7 cellular contexts compared by ENCODE assay signal in the genomic region with DNA sequence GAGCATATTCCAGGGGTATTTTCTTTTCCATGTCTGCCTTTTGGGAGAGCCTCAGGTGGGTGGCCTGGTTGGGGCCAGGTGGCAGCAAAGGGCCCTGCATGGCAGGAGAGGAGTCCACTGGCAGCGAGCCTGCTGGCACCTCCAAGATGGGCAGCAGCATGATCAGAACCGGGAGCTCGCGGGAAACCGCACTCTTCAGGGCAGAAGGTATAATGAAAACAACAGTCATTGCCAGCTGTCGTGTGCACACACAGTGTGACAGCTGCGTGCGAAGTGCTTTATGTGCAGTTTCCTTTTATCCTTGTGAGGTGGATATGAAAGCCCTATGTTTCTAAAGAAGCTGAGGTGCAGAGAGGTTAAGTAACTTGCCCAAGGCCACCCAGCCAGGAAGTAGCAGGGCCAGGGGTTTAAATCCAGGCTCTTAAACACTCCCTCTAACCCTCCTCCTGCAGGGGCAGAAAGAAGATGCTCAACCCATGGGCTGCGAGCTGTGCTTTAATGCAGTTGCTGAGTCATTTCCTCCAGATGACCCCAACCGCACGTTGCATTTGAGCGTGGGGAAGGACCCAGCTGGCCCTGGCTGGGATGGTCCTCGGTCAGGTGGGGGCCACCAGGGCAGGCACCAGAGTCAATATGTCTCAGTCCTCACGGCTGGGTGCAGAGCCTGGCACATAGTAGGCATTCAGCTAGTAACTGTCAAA.
DNase-seq lines count a peak whose midpoint lies in the region; ATAC-seq and TF ChIP-seq lines count a peak whose summit lies in the region.

No MANE protein-coding gene starts in this region.

- H3K27me3 Mint-ChIP-seq in activated CD4-positive, alpha-beta T cell treated with anti-CD3 and anti-CD28 coated beads, Interleukin-2, amount 10 ng/mL, durations not matched to agents 24 days and 14 days: no peaks in the 10 kb centered on the region

- H3K4me3 ChIP-seq in adipocyte (ENCODE audit: low read length): no peak overlapping the region
- no peak overlapping the region for H3K4me3 ChIP-seq in trophoblast cell (ENCODE audit: low read depth, low read length)
- no peak overlapping the region for H3K4me3 ChIP-seq in stomach

- H4K12ac ChIP-seq in trophoblast cell (ENCODE audit: low read depth, low read length): no peak overlapping the region

- H3K9ac ChIP-seq in adipocyte (ENCODE audit: low read length) (no peak overlapping the region), trophoblast cell (ENCODE audit: low read length) (no peak overlapping the region)

- H3K79me2 ChIP-seq in trophoblast cell (ENCODE audit: control insufficient read depth, insufficient read depth, low read length, poor library complexity): no peaks in the 10 kb centered on the region

- no peaks in the 10 kb centered on the region for H3K36me3 Mint-ChIP-seq in activated CD4-positive, alpha-beta T cell treated with anti-CD3 and anti-CD28 coated beads, Interleukin-2, amount 10 ng/mL, durations not matched to agents 24 days and 14 days (ENCODE audit: low read depth)

- no peaks in the 10 kb centered on the region for H3K79me1 ChIP-seq in trophoblast cell (ENCODE audit: low read length)

- H2BK12ac ChIP-seq in trophoblast cell (ENCODE audit: low read length): no peak overlapping the region

- H3K4me2 ChIP-seq in trophoblast cell (ENCODE audit: low read length): no peak overlapping the region

- H3K27me3 ChIP-seq in adipocyte (replicated peaks; ENCODE audit: control insufficient read depth, insufficient read depth, low read length) (peaks cover 5% of the 10 kb centered on the region), trophoblast cell (ENCODE audit: insufficient read depth, low read length) (no peaks in the 10 kb centered on the region), stomach (no peaks in the 10 kb centered on the region)

- H4K8ac ChIP-seq in trophoblast cell (ENCODE audit: low read depth, low read length): no peak overlapping the region

- peaks cover 2% of the 10 kb centered on the region for H3K4me1 Mint-ChIP-seq in activated CD4-positive, alpha-beta T cell treated with anti-CD3 and anti-CD28 coated beads, Interleukin-2, amount 10 ng/mL, durations not matched to agents 24 days and 14 days

- WGBS in trophoblast cell (ENCODE audit: extremely low coverage, insufficient coverage, insufficient read length): no CpG with 5 or more reads among the region's 14 CpGs
- WGBS in stomach, 5 donors: 51 to 76% (median 69%) methylated on average over 14 of the region's 14 CpGs

- H3K27ac ChIP-seq in trophoblast cell (ENCODE audit: low read depth, low read length): no peak overlapping the region
- H3K27ac ChIP-seq in stomach: peak overlapping the region in 2 of 5 donors; percentile 47 to 56

- no peak overlapping the region for H2AFZ ChIP-seq in trophoblast cell (ENCODE audit: insufficient read depth, low read length, poor library complexity)

- no peak for TF ChIP-seq CTCF in stomach (IDR thresholded peaks at IDR 0.05)

- H3K23ac ChIP-seq in trophoblast cell (ENCODE audit: low read length): no peak overlapping the region

- ATAC-seq in GM19324 (IDR thresholded peaks at IDR 0.05; ENCODE audit: low FRiP score, unreplicated experiment) (peak; percentile 37), HG03280 (IDR thresholded peaks at IDR 0.05; ENCODE audit: unreplicated experiment) (peak; percentile 39), HG02970 (IDR thresholded peaks at IDR 0.05; ENCODE audit: low FRiP score, unreplicated experiment) (no peak)

- H3K4me3 Mint-ChIP-seq in activated CD4-positive, alpha-beta T cell treated with anti-CD3 and anti-CD28 coated beads, Interleukin-2, amount 10 ng/mL, durations not matched to agents 24 days and 14 days: no peak overlapping the region

- no peak overlapping the region for H4K91ac ChIP-seq in trophoblast cell (ENCODE audit: low read depth, low read length)

- H3K9me3 ChIP-seq in adipocyte (ENCODE audit: control insufficient read depth, low read length) (no peaks in the 10 kb centered on the region), trophoblast cell (ENCODE audit: insufficient read depth, low read depth, low read length) (no peaks in the 10 kb centered on the region), stomach (no peaks in the 10 kb centered on the region)

- intact Hi-C loops in activated CD4-positive, alpha-beta T cell treated with anti-CD3 and anti-CD28 coated beads, Interleukin-2, amount 10 ng/mL, durations not matched to agents 24 days and 14 days (cut with micrococcal nuclease): no loop called here
- intact Hi-C loops in stomach (cut with DNase I; ENCODE audit: low total_unique reads): no loop called here

- no peak for TF ChIP-seq EP300 in stomach (IDR thresholded peaks at IDR 0.05)

- H2AK5ac ChIP-seq in trophoblast cell (ENCODE audit: low read length): no peak overlapping the region

- H2BK120ac ChIP-seq in trophoblast cell (ENCODE audit: insufficient read depth, low read length, poor library complexity): no peak overlapping the region

- H3K36me3 ChIP-seq in adipocyte (ENCODE audit: control insufficient read depth, insufficient read depth, low read length, severe bottlenecking) (no peaks in the 10 kb centered on the region), trophoblast cell (ENCODE audit: control insufficient read depth in 1 of 2, insufficient read depth in 2 of 2, low read length in 2 of 2) (no peaks in the 10 kb centered on the region), stomach (no peaks in the 10 kb centered on the region)

- peak; percentile 33 for DNase-seq in adipocyte (ENCODE audit: low read depth)
- peak; percentile 13 to 16 for DNase-seq in trophoblast cell
- no peak for DNase-seq in activated CD4-positive, alpha-beta T cell treated with anti-CD3 and anti-CD28 coated beads, Interleukin-2, amount 10 ng/mL, durations not matched to agents 24 days and 14 days
- DNase-seq in stomach: no peak

- no peak overlapping the region for H3K27ac Mint-ChIP-seq in activated CD4-positive, alpha-beta T cell treated with anti-CD3 and anti-CD28 coated beads, Interleukin-2, amount 10 ng/mL, durations not matched to agents 24 days and 14 days

- H3K4me1 ChIP-seq in adipocyte (ENCODE audit: control insufficient read depth, insufficient read depth, low read length): no peaks in the 10 kb centered on the region
- peaks cover 0 to 3% of the 10 kb centered on the region in 2 experiments for H3K4me1 ChIP-seq in trophoblast cell (ENCODE audit: control insufficient read depth in 1 of 2, insufficient read depth in 2 of 2, low read length in 2 of 2)
- peaks cover 0 to 7% (median 0%) of the 10 kb centered on the region in 4 donors for H3K4me1 ChIP-seq in stomach

- no peak for TF ChIP-seq POLR2A in stomach (IDR thresholded peaks at IDR 0.05)

- no peak overlapping the region for H3K18ac ChIP-seq in trophoblast cell (ENCODE audit: low read length)

- no peaks in the 10 kb centered on the region for H3K9me3 Mint-ChIP-seq in activated CD4-positive, alpha-beta T cell treated with anti-CD3 and anti-CD28 coated beads, Interleukin-2, amount 10 ng/mL, durations not matched to agents 24 days and 14 days

- no peak overlapping the region for H3K14ac ChIP-seq in trophoblast cell (ENCODE audit: low read length)

- no peak overlapping the region for H3K4ac ChIP-seq in trophoblast cell (ENCODE audit: low read depth, low read length)

- H2BK5ac ChIP-seq in trophoblast cell (ENCODE audit: low read depth, low read length, poor library complexity): no peak overlapping the region

Comparison
In these comparisons a context has a peak if more than half of its experiments do, and no peak if none do; other contexts are left out.
1. DNase-seq: peak in adipocyte (single experiment) and trophoblast cell (2 of 2); none in activated CD4-positive, alpha-beta T cell treated with anti-CD3 and anti-CD28 coated beads, Interleukin-2, amount 10 ng/mL, durations not matched to agents 24 days and 14 days (single experiment) and stomach (single experiment).